ENCODE assay signal across 16 cellular contexts in genomic region chr1:236025836-236026235, GRCh38. TPM values are rescaled to one million over a fixed set of nuclear protein-coding genes. Genes with fewer than 3 reads are reported as not detected.
DNase-seq lines count a peak whose midpoint lies in the region; ATAC-seq and TF ChIP-seq lines count a peak whose summit lies in the region.
"Had no signal": no experiment of that assay in that cellular context is flagged by ENCODE, and none has a peak within 500 bp of the region (broad histone marks: within the 10 kb centered on the region; RNA-seq: fewer than 3 reads in every experiment).

No MANE protein-coding gene starts in this region.

- H2AFZ ChIP-seq in mammary epithelial cell (ENCODE audit: low read depth, low read length) = no peak overlapping the region

- no peaks in the 10 kb centered on the region for H3K9me3 ChIP-seq in breast epithelium
- H3K9me3 ChIP-seq in mammary epithelial cell (replicated peaks; ENCODE audit: insufficient read depth, low read length) = no peaks in the 10 kb centered on the region
- H3K9me3 ChIP-seq in CD4-positive, CD25-positive, alpha-beta regulatory T cell (ENCODE audit: control insufficient read depth in 2 of 2, low read length in 2 of 2) = no peaks in the 10 kb centered on the region
- no peaks in the 10 kb centered on the region for H3K9me3 ChIP-seq in gastrocnemius medialis
- H3K9me3 ChIP-seq in Caco-2 = no peaks in the 10 kb centered on the region
- H3K9me3 ChIP-seq: BLaER1 treated with 17β-estradiol and CSF1 and Interleukin-3, amounts not matched to agents 10 nM and 100 nM; HAP-1 had no signal

- H3K27ac ChIP-seq in breast epithelium (peak overlapping the region; percentile 40 to 82), mammary epithelial cell (ENCODE audit: insufficient read depth, low read depth, low read length) (no peak overlapping the region), gastrocnemius medialis (peak overlapping the region in 3 of 4 donors; percentile 6 to 31 (median 14))
- no peak overlapping the region for H3K27ac ChIP-seq in CD4-positive, CD25-positive, alpha-beta regulatory T cell (ENCODE audit: insufficient read depth, low read length, poor library complexity, severe bottlenecking)

- in situ Hi-C loops in mammary epithelial cell (cut with MboI; ENCODE audit: low sequenced_read_pairs in 2 of 2) = no loop called here
- in situ Hi-C loops in gastrocnemius medialis (cut with MboI; ENCODE audit: low sequenced_read_pairs in 4 of 4) = no loop called here

- H3K4me2 ChIP-seq in mammary epithelial cell (ENCODE audit: insufficient read depth, low read depth, low read length) = no peak overlapping the region

- no peak overlapping the region for H3K4me3 Mint-ChIP-seq in CD4-positive, CD25-positive, alpha-beta regulatory T cell
- peak overlapping the region; percentile 40 for H3K4me3 Mint-ChIP-seq in endothelial cell (ENCODE audit: unreplicated experiment)
- H3K4me3 Mint-ChIP-seq in Caco-2 (ENCODE audit: unreplicated experiment) = no peak overlapping the region
- H3K4me3 Mint-ChIP-seq: CD4-positive, alpha-beta memory T cell; IgD-negative memory B cell had no signal

- H3K4me3 ChIP-seq in breast epithelium (no peak overlapping the region), mammary epithelial cell (replicated peaks in 1 of 3; ENCODE audit: insufficient read depth in 1 of 3, low read depth in 2 of 3, low read length in 3 of 3) (no peak overlapping the region), gastrocnemius medialis (no peak overlapping the region), Caco-2 (ENCODE audit: low read depth, low read length) (no peak overlapping the region)
- no peak overlapping the region for H3K4me3 ChIP-seq in CD4-positive, CD25-positive, alpha-beta regulatory T cell (ENCODE audit: low read depth, low read length)
- H3K4me3 ChIP-seq: BLaER1 treated with 17β-estradiol and CSF1 and Interleukin-3, amounts not matched to agents 10 nM and 100 nM; HAP-1 had no signal

- no peak for TF ChIP-seq CTCF in breast epithelium (IDR thresholded peaks at IDR 0.05)
- TF ChIP-seq CTCF in mammary epithelial cell (conservative IDR thresholded peaks at IDR 0.05 in 1 of 2, IDR thresholded peaks at IDR 0.05 in 1 of 2; ENCODE audit: extremely low read depth in 1 of 2, insufficient read depth in 1 of 2, low read depth in 1 of 2, low read length in 2 of 2) = no peak
- no peak for TF ChIP-seq CTCF in endothelial cell (IDR thresholded peaks at IDR 0.05; ENCODE audit: unreplicated experiment)
- TF ChIP-seq CTCF in gastrocnemius medialis (IDR thresholded peaks at IDR 0.05 in 4 of 5, conservative IDR thresholded peaks at IDR 0.05 in 1 of 5) = no peak
- no peak for TF ChIP-seq CTCF in Caco-2 (IDR thresholded peaks at IDR 0.05; ENCODE audit: insufficient read depth in 1 of 2, low read depth in 1 of 2, low read length in 1 of 2, severe bottlenecking in 1 of 2, unreplicated experiment in 1 of 2)

- H3K36me3 Mint-ChIP-seq in CD4-positive, CD25-positive, alpha-beta regulatory T cell = no peaks in the 10 kb centered on the region
- H3K36me3 Mint-ChIP-seq in endothelial cell (ENCODE audit: low read depth, unreplicated experiment) (peaks cover 24% of the 10 kb centered on the region), Caco-2 (ENCODE audit: insufficient read depth, unreplicated experiment) (no peaks in the 10 kb centered on the region)
- H3K36me3 Mint-ChIP-seq: CD4-positive, alpha-beta memory T cell had no signal

- POLR2A ChIA-PET in Caco-2 (lab: Charles Lee) = no interaction called here

- no peaks in the 10 kb centered on the region for H3K79me2 ChIP-seq in mammary epithelial cell (ENCODE audit: insufficient read depth, low read length)

- TF ChIP-seq POLR2A in breast epithelium (IDR thresholded peaks at IDR 0.05) (no peak), gastrocnemius medialis (IDR thresholded peaks at IDR 0.05) (no peak)

- whole genome bisulfite sequencing in mammary epithelial cell (ENCODE audit: low coverage, missing lambda C conversion rate) = 91% methylated on average over 12 of the region's 14 CpGs

- peaks cover 5 to 18% (median 12%) of the 10 kb centered on the region in 4 donors for H3K4me1 Mint-ChIP-seq in CD4-positive, CD25-positive, alpha-beta regulatory T cell
- H3K4me1 Mint-ChIP-seq in endothelial cell (ENCODE audit: unreplicated experiment) (no peaks in the 10 kb centered on the region), Caco-2 (ENCODE audit: low read depth, unreplicated experiment) (no peaks in the 10 kb centered on the region)
- H3K4me1 Mint-ChIP-seq: IgD-negative memory B cell had no signal

- H3K9ac ChIP-seq in mammary epithelial cell (ENCODE audit: insufficient read depth, low read length) = no peak overlapping the region

- peaks cover 0 to 4% of the 10 kb centered on the region in 2 donors for H3K4me1 ChIP-seq in breast epithelium
- peaks cover 13% of the 10 kb centered on the region for H3K4me1 ChIP-seq in mammary epithelial cell (ENCODE audit: insufficient read depth, low read length)
- peaks cover 6% of the 10 kb centered on the region for H3K4me1 ChIP-seq in CD4-positive, CD25-positive, alpha-beta regulatory T cell (ENCODE audit: control insufficient read depth, insufficient read depth, low read length, poor library complexity, severe bottlenecking)
- peaks cover 5% of the 10 kb centered on the region in 2 donors for H3K4me1 ChIP-seq in gastrocnemius medialis
- no peaks in the 10 kb centered on the region for H3K4me1 ChIP-seq in Caco-2
- H3K4me1 ChIP-seq: HAP-1 had no signal

- H3K27me3 ChIP-seq in breast epithelium (no peaks in the 10 kb centered on the region), mammary epithelial cell (ENCODE audit: insufficient read depth, low read length) (no peaks in the 10 kb centered on the region), gastrocnemius medialis (no peaks in the 10 kb centered on the region), Caco-2 (replicated peaks; ENCODE audit: control insufficient read depth, insufficient read depth, low read length) (no peaks in the 10 kb centered on the region)
- no peaks in the 10 kb centered on the region for H3K27me3 ChIP-seq in CD4-positive, CD25-positive, alpha-beta regulatory T cell (ENCODE audit: control insufficient read depth, insufficient read depth, low read length)
- H3K27me3 ChIP-seq: BLaER1 treated with 17β-estradiol and CSF1 and Interleukin-3, amounts not matched to agents 10 nM and 100 nM had no signal

- dilution Hi-C loops in mammary epithelial cell (cut with HindIII; ENCODE audit: low sequenced_read_pairs) = no loop called here

- H3K9me3 Mint-ChIP-seq in CD4-positive, CD25-positive, alpha-beta regulatory T cell = peaks cover 0 to 2% (median 0%) of the 10 kb centered on the region in 7 donors
- H3K9me3 Mint-ChIP-seq in endothelial cell (ENCODE audit: unreplicated experiment) = no peaks in the 10 kb centered on the region
- no peaks in the 10 kb centered on the region for H3K9me3 Mint-ChIP-seq in Caco-2 (ENCODE audit: unreplicated experiment)
- H3K9me3 Mint-ChIP-seq: IgD-negative memory B cell had no signal

- no peak for DNase-seq in breast epithelium (ENCODE audit: low spot score in 2 of 2)
- DNase-seq in mammary epithelial cell = no peak
- DNase-seq in CD4-positive, CD25-positive, alpha-beta regulatory T cell = no peak
- no peak for DNase-seq in endothelial cell (ENCODE audit: low spot score)
- no peak for DNase-seq in gastrocnemius medialis
- no peak for DNase-seq in COLO829 (ENCODE audit: low spot score)
- DNase-seq in Caco-2 = no peak
- DNase-seq: 8988T; AML-193; CD4-positive, alpha-beta memory T cell; DMS53; GF-D8 had no signal

- H3K36me3 ChIP-seq in breast epithelium (no peaks in the 10 kb centered on the region), mammary epithelial cell (ENCODE audit: insufficient read depth, low read length) (no peaks in the 10 kb centered on the region), gastrocnemius medialis (peaks cover 0 to 12% of the 10 kb centered on the region in 2 donors), Caco-2 (ENCODE audit: control insufficient read depth, insufficient read depth, low read length) (peaks cover 1% of the 10 kb centered on the region; the same call in 1 of the 2 replicates)
- H3K36me3 ChIP-seq in CD4-positive, CD25-positive, alpha-beta regulatory T cell (ENCODE audit: control insufficient read depth, insufficient read depth, low read length) = no peaks in the 10 kb centered on the region
- H3K36me3 ChIP-seq: BLaER1 treated with 17β-estradiol and CSF1 and Interleukin-3, amounts not matched to agents 10 nM and 100 nM had no signal

- CTCF ChIA-PET in mammary epithelial cell (lab: Charles Lee; ENCODE audit: low non-redundant PET) = no interaction called here
- CTCF ChIA-PET in Caco-2 (lab: Charles Lee) = no interaction called here

- intact Hi-C loops in breast epithelium (cut with DNase I; ENCODE audit: low total_unique reads) (no loop called here), mammary epithelial cell (cut with micrococcal nuclease) (no loop called here), gastrocnemius medialis (cut with DNase I; ENCODE audit: low total_unique reads) (no loop called here), Caco-2 (cut with micrococcal nuclease; ENCODE audit: unreplicated experiment) (no loop called here)

- H3K27me3 Mint-ChIP-seq in CD4-positive, CD25-positive, alpha-beta regulatory T cell = no peaks in the 10 kb centered on the region
- H3K27me3 Mint-ChIP-seq in endothelial cell (ENCODE audit: unreplicated experiment) (peaks cover 1% of the 10 kb centered on the region), Caco-2 (ENCODE audit: insufficient read depth, unreplicated experiment) (no peaks in the 10 kb centered on the region)
- H3K27me3 Mint-ChIP-seq: CD4-positive, alpha-beta memory T cell; IgD-negative memory B cell had no signal

- peak overlapping the region in 2 of 3 donors; percentile 16 to 89 for H3K27ac Mint-ChIP-seq in CD4-positive, CD25-positive, alpha-beta regulatory T cell
- H3K27ac Mint-ChIP-seq in endothelial cell (ENCODE audit: unreplicated experiment) (no peak overlapping the region), Caco-2 (ENCODE audit: unreplicated experiment) (no peak overlapping the region)
- H3K27ac Mint-ChIP-seq: IgD-negative memory B cell had no signal

- BruUV-seq in mammary epithelial cell (replicated peaks; lab: Mats Ljungman, UMichigan) (no TSS peak), Caco-2 (replicated peaks; lab: Mats Ljungman, UMichigan) (no TSS peak)

- ATAC-seq in CD4-positive, CD25-positive, alpha-beta regulatory T cell (ENCODE audit: low read depth in 2 of 2) = no peak
- no peak for ATAC-seq in gastrocnemius medialis
- ATAC-seq in GM21737 (IDR thresholded peaks at IDR 0.05; ENCODE audit: unreplicated experiment) = no peak

- H4K20me1 ChIP-seq in mammary epithelial cell (ENCODE audit: insufficient read depth, low read length) = no peaks in the 10 kb centered on the region
- H4K20me1 ChIP-seq: BLaER1 treated with 17β-estradiol and CSF1 and Interleukin-3, amounts not matched to agents 10 nM and 100 nM had no signal

RNA-seq across cellular contexts. Expression of gene NID1, which starts 39.1 kb away (rescaled TPM):
- 100 to 1,000 TPM in 2 of 3 donors, 10 to 100 TPM in 1; 60.3 to 288 (median 154) TPM for total RNA-seq in breast epithelium
- total RNA-seq in mammary epithelial cell = 10 to 100 TPM in 1 of 2 donors, 1 to 10 TPM in 1; 8.0 to 21.3 TPM
- 3.7 TPM for polyA plus RNA-seq in mammary epithelial cell
- 13.8 TPM for polyA minus RNA-seq in mammary epithelial cell
- total RNA-seq in CD4-positive, CD25-positive, alpha-beta regulatory T cell = 0.10 TPM
- not detected for polyA plus RNA-seq in CD4-positive, CD25-positive, alpha-beta regulatory T cell
- 186 TPM for total RNA-seq in endothelial cell (ENCODE audit: unreplicated experiment)
- total RNA-seq in gastrocnemius medialis = 10 to 100 TPM; 33.7 to 79.0 (median 51.7) TPM
- total RNA-seq in Caco-2 (2022) = 43.7 and 48.5 TPM in 2 replicates
- polyA plus RNA-seq: CD4-positive, alpha-beta memory T cell; IgD-negative memory B cell had no signal

Comparison
In these comparisons a context has a peak if more than half of its experiments do, and no peak if none do; other contexts are left out.
1. H3K27ac ChIP-seq: peak in breast epithelium (2 of 2) and gastrocnemius medialis (3 of 4); none in mammary epithelial cell (single experiment) and CD4-positive, CD25-positive, alpha-beta regulatory T cell (single experiment).
2. H3K27ac Mint-ChIP-seq: peak in CD4-positive, CD25-positive, alpha-beta regulatory T cell (2 of 3); none in endothelial cell (single experiment) and Caco-2 (single experiment).